ENCODE assay signal across 13 cellular contexts in genomic region chr2:191349990-191350389, GRCh38.
"Had no signal": no experiment of that assay in that cellular context is flagged by ENCODE, and none has a peak within 500 bp of the region (broad histone marks: within the 10 kb centered on the region; RNA-seq: fewer than 3 reads in every experiment).

No MANE protein-coding gene starts in this region.

- H3K27me3 ChIP-seq: adrenal gland, gastrocnemius medialis, left lung, ovary, testis, upper lobe of right lung had no signal

- DNase-seq: activated CD4-positive, alpha-beta T cell treated with anti-CD3 and anti-CD28 coated beads, Interleukin-2, amount 50 U/mL, for 1 hour; activated naive CD4-positive, alpha-beta T cell treated with anti-CD3 and anti-CD28 coated beads, Interleukin-2, amount 10 ng/mL, durations not matched to agents 7 days and 5 days; adrenal gland; dermis blood vessel endothelial cell; gastrocnemius medialis; left lung; ovary; stimulated activated CD4-positive, alpha-beta T cell treated with anti-CD3 and anti-CD28 coated beads, Interleukin-4, amount 100 ng/mL, for 4 hours; stimulated activated naive CD8-positive, alpha-beta T cell treated with anti-CD3 and anti-CD28 coated beads, Interleukin-15, amount 100 ng/mL, for 72 hours; T-helper 2 cell; testis; upper lobe of right lung had no signal

- H3K36me3 ChIP-seq: adrenal gland, gastrocnemius medialis, left lung, ovary had no signal

- ATAC-seq: esophagus mucosa; gastrocnemius medialis; left lung; stimulated activated naive CD8-positive, alpha-beta T cell treated with anti-CD3 and anti-CD28 coated beads, Interleukin-15, amount 100 ng/mL, for 72 hours; upper lobe of right lung had no signal

- H3K9me3 ChIP-seq: adrenal gland, gastrocnemius medialis, left lung, ovary, testis, upper lobe of right lung had no signal

- H3K4me3 ChIP-seq: adrenal gland, gastrocnemius medialis, left lung, ovary, testis, upper lobe of right lung had no signal

- H3K4me1 ChIP-seq: adrenal gland, gastrocnemius medialis, testis had no signal

- H3K27ac ChIP-seq: adrenal gland, gastrocnemius medialis, ovary, testis, upper lobe of right lung had no signal
